In genomic region chr14:77098470-77099353, GRCh38 we compare ENCODE assay signal across 8 cellular contexts. TPM values are rescaled to one million over a fixed set of nuclear protein-coding genes. Genes with fewer than 3 reads are reported as not detected.
DNase-seq lines count a peak whose midpoint lies in the region; TF ChIP-seq lines count a peak whose summit lies in the region.

No MANE protein-coding gene starts in this region.

- H3K4me1 ChIP-seq in Caco-2 = peaks cover 5% of the 10 kb centered on the region; the same call in 1 of the 2 replicates
- H3K4me1 ChIP-seq in osteoblast (ENCODE audit: insufficient read depth, low read length) = peaks cover 17% of the 10 kb centered on the region

- H3K36me3 Mint-ChIP-seq in Caco-2 (ENCODE audit: insufficient read depth, unreplicated experiment) = peaks cover 10% of the 10 kb centered on the region

- H3K27ac ChIP-seq in KOPT-K1 (ENCODE audit: low read depth, low read length, poor library complexity, severe bottlenecking) = peak overlapping the region; percentile 80
- H3K27ac ChIP-seq in osteoblast (ENCODE audit: low read depth, low read length) = peak overlapping the region; percentile 94

- peak overlapping the region; percentile 90 for H3K4me3 Mint-ChIP-seq in Caco-2 (ENCODE audit: unreplicated experiment)

- H3K9me3 Mint-ChIP-seq in Caco-2 (ENCODE audit: unreplicated experiment) = no peaks in the 10 kb centered on the region

- peak overlapping the region; percentile 91 for H3K4me2 ChIP-seq in osteoblast (ENCODE audit: insufficient read depth, low read length)

- DNase-seq in Caco-2 (peak in 1 of 2 experiments; percentile 30), head of caudate nucleus (peak; percentile 49 to 91 (median 76)), osteoblast (ENCODE audit: insufficient read length, low spot score, missing footprints) (no peak), NCI-H187 (lab: John Stamatoyannopoulos, UW) (no peak), NCI-H774 (lab: John Stamatoyannopoulos, UW) (no peak), NCI-H1048 (lab: John Stamatoyannopoulos, UW) (no peak)
- DNase-seq in activated effector memory CD4-positive, alpha-beta T cell treated with anti-CD3 and anti-CD28 coated beads, Interleukin-2, amount 50 U/mL, for 16 hours = peak; percentile 72

- H3K4me1 Mint-ChIP-seq in Caco-2 (ENCODE audit: low read depth, unreplicated experiment) = peaks cover 11% of the 10 kb centered on the region

- H3K27me3 Mint-ChIP-seq in Caco-2 (ENCODE audit: insufficient read depth, unreplicated experiment) = no peaks in the 10 kb centered on the region

- H3K27ac Mint-ChIP-seq in Caco-2 (ENCODE audit: unreplicated experiment) = peak overlapping the region; percentile 97

- H4K20me1 ChIP-seq in osteoblast (ENCODE audit: insufficient read depth, low read length) = peaks cover 3% of the 10 kb centered on the region

- BruUV-seq in Caco-2 (replicated peaks; lab: Mats Ljungman, UMichigan) = no TSS peak

- H3K36me3 ChIP-seq in Caco-2 (ENCODE audit: control insufficient read depth, insufficient read depth, low read length) = no peaks in the 10 kb centered on the region; the same call in 1 of the 2 replicates
- no peaks in the 10 kb centered on the region for H3K36me3 ChIP-seq in KOPT-K1 (ENCODE audit: insufficient read depth, low read length)
- no peaks in the 10 kb centered on the region for H3K36me3 ChIP-seq in osteoblast (ENCODE audit: insufficient read depth, low read length)

- H3K27me3 ChIP-seq in Caco-2 (replicated peaks; ENCODE audit: control insufficient read depth, insufficient read depth, low read length) = no peaks in the 10 kb centered on the region
- H3K27me3 ChIP-seq in osteoblast (ENCODE audit: insufficient read depth, low read length) = no peaks in the 10 kb centered on the region

- H2AFZ ChIP-seq in osteoblast (ENCODE audit: low read length) = peak overlapping the region; percentile 100

- peak overlapping the region; percentile 88 for H3K4me3 ChIP-seq in Caco-2 (ENCODE audit: low read depth, low read length)
- H3K4me3 ChIP-seq in osteoblast (ENCODE audit: insufficient read depth, low read length) = peak overlapping the region; percentile 99

- no peaks in the 10 kb centered on the region for H3K9me3 ChIP-seq in Caco-2
- no peaks in the 10 kb centered on the region for H3K9me3 ChIP-seq in KOPT-K1 (ENCODE audit: insufficient read depth, low read length, poor library complexity, severe bottlenecking)
- H3K9me3 ChIP-seq in osteoblast (ENCODE audit: low read depth, low read length) = no peaks in the 10 kb centered on the region

- intact Hi-C loops in Caco-2 (cut with micrococcal nuclease; ENCODE audit: unreplicated experiment) (loop anchor here (1.0 to 2.0 kb wide), 2 partner anchors 13 to 222 kb away; partner anchors contain the start of genes GSTZ1 and POMT2), head of caudate nucleus (cut with DNase I) (no loop called here)

- peaks cover 47% of the 10 kb centered on the region for H3K79me2 ChIP-seq in osteoblast (ENCODE audit: insufficient read depth, low read length)

- TF ChIP-seq CTCF in Caco-2 (IDR thresholded peaks at IDR 0.05; ENCODE audit: insufficient read depth in 1 of 2, low read depth in 1 of 2, low read length in 1 of 2, severe bottlenecking in 1 of 2, unreplicated experiment in 1 of 2) = no peak
- no peak for TF ChIP-seq CTCF in osteoblast (IDR thresholded peaks at IDR 0.05; ENCODE audit: extremely low read depth, low read depth, low read length)

- POLR2A ChIA-PET in Caco-2 (lab: Charles Lee) = interaction anchor here (1.1 kb wide), 1 partner anchor 83 kb away, joined by 12 read pairs; the partner anchor contains the start of gene TMEM63C

- CTCF ChIA-PET in Caco-2 (lab: Charles Lee) = interaction anchor here (0.8 to 2.1 kb wide), 7 partner anchors 28 to 226 kb away, joined by 3 to 9 read pairs (median 7); no protein-coding TSS in a partner anchor

RNA-seq across cellular contexts. Expression of gene CIPC, which starts 0.7 kb away (rescaled TPM):
- total RNA-seq in Caco-2 (2022) (12.8 and 15.4 TPM in 2 replicates), osteoblast (15.9 and 16.6 TPM in 2 replicates)

RNA-seq across cellular contexts. Expression of gene ZDHHC22, which starts 42.9 kb away (rescaled TPM):
- total RNA-seq in Caco-2 (2022) (not detected in 2 replicates), osteoblast (not detected in 2 replicates)

Comparison
In these comparisons a context has a peak if more than half of its experiments do, and no peak if none do; other contexts are left out.
1. DNase-seq: peak in activated effector memory CD4-positive, alpha-beta T cell treated with anti-CD3 and anti-CD28 coated beads, Interleukin-2, amount 50 U/mL, for 16 hours (single experiment) and head of caudate nucleus (42 of 42); none in osteoblast (single experiment), NCI-H187 (0 of 2), NCI-H774 (single experiment) and NCI-H1048 (single experiment).